ENCODE assay signal across 27 cellular contexts in the genomic region with DNA sequence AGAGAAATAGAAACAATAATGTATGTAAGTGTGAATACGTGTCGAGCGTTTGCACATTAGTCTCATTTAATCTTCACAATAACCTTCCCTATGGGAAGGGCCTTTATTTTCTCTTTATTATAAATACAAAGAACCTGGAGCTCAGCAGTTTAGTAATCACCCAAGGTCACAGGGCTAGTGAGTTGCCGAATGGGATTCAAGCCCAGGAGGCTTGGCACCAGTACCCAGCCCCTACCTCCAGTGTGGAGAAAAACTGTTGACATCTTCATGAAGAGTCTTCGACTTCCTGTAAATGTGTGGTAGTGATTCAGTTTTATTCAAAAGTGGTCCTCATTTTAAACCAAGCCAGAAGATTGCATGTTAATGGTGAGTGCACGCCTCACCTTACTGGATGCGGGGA.
"Had no signal": no experiment of that assay in that cellular context is flagged by ENCODE, and none has a peak within 500 bp of the region (broad histone marks: within the 10 kb centered on the region; RNA-seq: fewer than 3 reads in every experiment).

No MANE protein-coding gene starts in this region.

- H3K36me3 ChIP-seq: brain microvascular endothelial cell, gastroesophageal sphincter, right atrium auricular region had no signal

- ATAC-seq: activated CD8-positive, alpha-beta T cell treated with anti-CD3 and anti-CD28 coated beads for 36 hours; activated T-cell treated with anti-CD3 and anti-CD28 coated beads, Interleukin-2, amount 50 U/mL, for 72 hours; effector memory CD8-positive, alpha-beta T cell; gastroesophageal sphincter; naive thymus-derived CD4-positive, alpha-beta T cell; T-cell had no signal

- DNase-seq: activated B cell treated with CpG ODN at 0.5 μM for 24 hours; activated CD4-positive, alpha-beta T cell treated with anti-CD3 and anti-CD28 coated beads, Interleukin-2, amount 50 U/mL, for 1 hour; activated CD8-positive, alpha-beta T cell treated with anti-CD3 and anti-CD28 coated beads for 36 hours; activated effector memory CD4-positive, alpha-beta T cell treated with Interleukin-2 at 50 U/mL for 16 hours; activated naive CD4-positive, alpha-beta T cell treated with Interleukin-2 at 50 U/mL for 16 hours; activated naive CD8-positive, alpha-beta T cell treated with anti-CD3 and anti-CD28 coated beads for 36 hours; activated T-cell treated with anti-CD3 and anti-CD28 coated beads, Interleukin-2, amount 50 U/mL, for 72 hours; brain microvascular endothelial cell; caudate nucleus; cortex of kidney; effector memory CD8-positive, alpha-beta T cell; erythroblast; islet precursor cell; midbrain; naive thymus-derived CD4-positive, alpha-beta T cell; stimulated activated CD4-positive, alpha-beta T cell treated with anti-CD3 and anti-CD28 coated beads, Interleukin-1b, Interleukin-23, amount 100 ng/mL, for 48 hours; stimulated activated CD4-positive, alpha-beta T cell treated with anti-CD3 and anti-CD28 coated beads, Interleukin-4, amount 100 ng/mL, for 4 hours; stimulated activated CD8-positive, alpha-beta memory T cell treated with anti-CD3 and anti-CD28 coated beads, Interleukin-4, amount 100 ng/mL, for 48 hours; stimulated activated naive CD4-positive, alpha-beta T cell; T-cell had no signal

- H3K27me3 ChIP-seq: ascending aorta, brain microvascular endothelial cell, gastroesophageal sphincter, hepatocyte, neural progenitor cell, right atrium auricular region, tibial nerve had no signal

- H3K9me3 ChIP-seq: ascending aorta, gastroesophageal sphincter, right atrium auricular region, tibial nerve had no signal

- H3K27ac ChIP-seq: ascending aorta, brain microvascular endothelial cell, gastroesophageal sphincter, hepatocyte, neural progenitor cell, right atrium auricular region, tibial nerve had no signal

- H3K4me3 ChIP-seq: ascending aorta, gastroesophageal sphincter, hepatocyte, neural progenitor cell, right atrium auricular region, smooth muscle cell, tibial nerve had no signal

- H3K4me1 ChIP-seq: ascending aorta had no signal
